Comparison of ENCODE assay signal across 1 cellular context in genomic region chr22:31630331-31631329, GRCh38.
TF ChIP-seq lines count a peak whose summit lies in the region.

No MANE protein-coding gene starts in this region.

TF ChIP-seq in K562, 482 proteins besides CTCF, POLR2A, EP300 and RAD21 (continued from another document and continues in another):
- TF ChIP-seq ZBTB40 (IDR thresholded peaks at IDR 0.05): peak; percentile 77
- no peak for TF ChIP-seq ZBTB40 (CRISPR knock-in tag; IDR thresholded peaks at IDR 0.05)
- TF ChIP-seq MBD2 (IDR thresholded peaks at IDR 0.05; ENCODE audit: borderline replicate concordance, low read depth): peak; percentile 22; the same call in 1 of the 2 replicates
- TF ChIP-seq HMG20A (CRISPR knock-in tag; conservative IDR thresholded peaks at IDR 0.05): no peak
- TF ChIP-seq FOXA3 (CRISPR knock-in tag; conservative IDR thresholded peaks at IDR 0.05 in 1 of 2, IDR thresholded peaks at IDR 0.05 in 1 of 2): no peak
- no peak for TF ChIP-seq PML (IDR thresholded peaks at IDR 0.05; ENCODE audit: low read length)
- 0 out of 2 replicates have a peak, but pooled peaks have one; percentile 8 for TF ChIP-seq RNF2 (IDR thresholded peaks at IDR 0.05)
- TF ChIP-seq ZNF121 (CRISPR knock-in tag; conservative IDR thresholded peaks at IDR 0.05): no peak
- TF ChIP-seq ZNF695 (CRISPR knock-in tag; IDR thresholded peaks at IDR 0.05): no peak
- TF ChIP-seq ZKSCAN8 (CRISPR knock-in tag; IDR thresholded peaks at IDR 0.05): no peak
- no peak for TF ChIP-seq ELF2 (CRISPR knock-in tag; IDR thresholded peaks at IDR 0.05)
- no peak for TF ChIP-seq ZNF668 (CRISPR knock-in tag; IDR thresholded peaks at IDR 0.05)
- TF ChIP-seq COPS2 (conservative IDR thresholded peaks at IDR 0.05): no peak
- no peak for TF ChIP-seq MTA2 (IDR thresholded peaks at IDR 0.05; ENCODE audit: low read depth)
- TF ChIP-seq GATAD2A (IDR thresholded peaks at IDR 0.05): peak; percentile 82; the same call in 1 of the 2 replicates
- no peak for TF ChIP-seq ZNF277 (CRISPR knock-in tag; IDR thresholded peaks at IDR 0.05; ENCODE audit: borderline replicate concordance)
- no peak for TF ChIP-seq ZNF512 (tag; IDR thresholded peaks at IDR 0.05)
- no peak for TF ChIP-seq CBX1 (IDR thresholded peaks at IDR 0.05; ENCODE audit: low read depth)
- TF ChIP-seq KLF10 (CRISPR knock-in tag; IDR thresholded peaks at IDR 0.05): no peak
- TF ChIP-seq EZH2 (IDR thresholded peaks at IDR 0.05; ENCODE audit: borderline replicate concordance, low read depth, low read length): no peak
- TF ChIP-seq ZBTB2 (IDR thresholded peaks at IDR 0.05): peak; percentile 30; the same call in 1 of the 2 replicates
- no peak for TF ChIP-seq POLR3A (IDR thresholded peaks at IDR 0.05; ENCODE audit: borderline replicate concordance, extremely low read depth, insufficient read depth, insufficient read length)
- no peak for TF ChIP-seq ILK (tag; IDR thresholded peaks at IDR 0.05; ENCODE audit: borderline replicate concordance, low read depth)
- 0 out of 2 replicates have a peak, but pooled peaks have one; percentile 42 for TF ChIP-seq ZNF511 (CRISPR knock-in tag; IDR thresholded peaks at IDR 0.05)
- no peak for TF ChIP-seq ETS2 (tag; IDR thresholded peaks at IDR 0.05; ENCODE audit: borderline replicate concordance, poor library complexity, severe bottlenecking)
- TF ChIP-seq HOXB6 (CRISPR knock-in tag; IDR thresholded peaks at IDR 0.05; ENCODE audit: borderline replicate concordance): no peak
- no peak for TF ChIP-seq XRCC3 (IDR thresholded peaks at IDR 0.05)
- peak; percentile 31 to 36; a peak in 3 of 4 replicates for TF ChIP-seq NRF1 (conservative IDR thresholded peaks at IDR 0.05 in 1 of 2, IDR thresholded peaks at IDR 0.05 in 1 of 2)
- TF ChIP-seq ZNF3 (CRISPR knock-in tag; IDR thresholded peaks at IDR 0.05): no peak
- no peak for TF ChIP-seq U2AF1 (optimal IDR thresholded peaks at IDR 0.05; ENCODE audit: low read depth, low read length)
- peak; percentile 81 for TF ChIP-seq ZNF407 (IDR thresholded peaks at IDR 0.05; ENCODE audit: low read depth)
- no peak for TF ChIP-seq HMGN3 (IDR thresholded peaks at IDR 0.05; ENCODE audit: borderline replicate concordance, extremely low read depth, insufficient read length, low read depth, low read length)
- no peak for TF ChIP-seq FOXJ3 (CRISPR knock-in tag; IDR thresholded peaks at IDR 0.05)
- no peak for TF ChIP-seq SP2 (IDR thresholded peaks at IDR 0.05; ENCODE audit: extremely low read depth, low read depth, low read length, poor library complexity, severe bottlenecking)
- TF ChIP-seq ZNF354B (CRISPR knock-in tag; IDR thresholded peaks at IDR 0.05): no peak
